In the genomic region with DNA sequence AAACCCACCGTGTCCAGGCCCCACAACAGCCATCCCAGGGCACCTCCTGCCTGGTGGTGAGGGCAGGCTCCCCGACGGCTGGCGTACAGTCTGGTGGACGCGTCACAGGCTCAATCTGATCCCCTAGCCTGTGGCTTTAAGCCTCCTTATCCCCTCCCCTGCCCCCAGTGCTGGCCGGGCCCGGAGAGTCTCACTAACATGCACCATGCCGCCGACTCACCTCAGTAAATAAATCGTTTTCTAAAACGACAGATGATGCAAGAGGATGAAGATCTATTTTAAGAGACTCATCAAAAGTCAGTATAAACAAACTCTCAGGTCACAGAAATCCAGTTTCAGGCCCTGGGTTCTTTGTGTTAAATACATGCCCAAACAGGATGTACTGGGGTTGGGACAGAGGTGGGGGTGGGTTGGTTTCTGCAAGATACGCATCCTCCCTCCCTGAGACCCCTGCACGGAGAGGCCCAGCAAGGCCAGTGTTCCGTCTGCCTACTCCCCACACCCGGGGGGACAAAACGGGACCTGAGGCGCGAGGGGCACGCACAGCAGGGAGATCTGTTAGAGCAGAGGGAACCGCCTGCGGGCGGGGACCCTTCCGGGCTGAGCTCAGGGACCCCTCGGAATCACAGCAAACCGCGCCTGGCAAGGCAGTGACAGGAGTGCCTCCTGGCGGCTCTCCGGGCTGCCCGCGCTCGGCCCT, we compare ENCODE assay signal across 11 cellular contexts. TPM values are rescaled to one million over a fixed set of nuclear protein-coding genes. Genes with fewer than 3 reads are reported as not detected.
DNase-seq lines count a peak whose midpoint lies in the region; ATAC-seq, FAIRE-seq and TF ChIP-seq lines count a peak whose summit lies in the region.
"Had no signal": no experiment of that assay in that cellular context is flagged by ENCODE, and none has a peak within 500 bp of the region (broad histone marks: within the 10 kb centered on the region; RNA-seq: fewer than 3 reads in every experiment).

No MANE protein-coding gene starts in this region.

- peaks cover 35% of the 10 kb centered on the region for H3K4me1 Mint-ChIP-seq in T-helper 17 cell
- H3K4me1 Mint-ChIP-seq in neural progenitor cell: peaks cover 32% of the 10 kb centered on the region

- peak overlapping the region; percentile 94 for H3K27ac Mint-ChIP-seq in T-helper 17 cell
- no peak overlapping the region for H3K27ac Mint-ChIP-seq in neural progenitor cell

- H4K20me1 ChIP-seq in DND-41 (ENCODE audit: insufficient read depth, low read length): peaks cover 82% of the 10 kb centered on the region
- H4K20me1 ChIP-seq in neural progenitor cell (ENCODE audit: low read depth): peaks cover 78% of the 10 kb centered on the region

- H3K4me1 ChIP-seq in DND-41 (ENCODE audit: insufficient read depth, low read length) (peaks cover 38% of the 10 kb centered on the region), neural progenitor cell (peaks cover 20% of the 10 kb centered on the region)

- H3K79me2 ChIP-seq in DND-41 (ENCODE audit: insufficient read depth, low read length) (peaks cover 50% of the 10 kb centered on the region), neural progenitor cell (ENCODE audit: low read depth) (peaks cover 44% of the 10 kb centered on the region)

- H3K36me3 ChIP-seq in DND-41 (ENCODE audit: insufficient read depth, low read length) (peaks cover 56% of the 10 kb centered on the region), bronchial epithelial cell (ENCODE audit: control insufficient read depth, insufficient read depth, low read length) (peaks cover 24% of the 10 kb centered on the region), neural progenitor cell (no peaks in the 10 kb centered on the region)

- H3K4me3 ChIP-seq in DND-41 (ENCODE audit: low read depth in 1 of 2, low read length in 2 of 2): no peak overlapping the region
- no peak overlapping the region for H3K4me3 ChIP-seq in bronchial epithelial cell (ENCODE audit: low read depth, low read length)
- no peak overlapping the region for H3K4me3 ChIP-seq in neural progenitor cell

- no peaks in the 10 kb centered on the region for H3K9me3 ChIP-seq in DND-41 (ENCODE audit: insufficient read depth, low read length, severe bottlenecking)
- no peaks in the 10 kb centered on the region for H3K9me3 ChIP-seq in T-helper 17 cell (ENCODE audit: control insufficient read depth, low read length, poor library complexity, severe bottlenecking)
- no peaks in the 10 kb centered on the region for H3K9me3 ChIP-seq in neural progenitor cell (ENCODE audit: low read depth)
- H3K9me3 ChIP-seq: esophagus squamous epithelium had no signal

- no peak for TF ChIP-seq CTCF in DND-41 (IDR thresholded peaks at IDR 0.05; ENCODE audit: borderline replicate concordance, extremely low read depth, low read length, poor library complexity, severe bottlenecking)
- no peak for TF ChIP-seq CTCF in bronchial epithelial cell (IDR thresholded peaks at IDR 0.05; ENCODE audit: insufficient read depth, low read length, severe bottlenecking)
- peak; percentile 37 for TF ChIP-seq CTCF in neural progenitor cell (IDR thresholded peaks at IDR 0.05)

- no peak overlapping the region; the same call in 1 of the 2 replicates for H3K27ac ChIP-seq in DND-41 (ENCODE audit: low read length)
- no peak overlapping the region for H3K27ac ChIP-seq in neural progenitor cell

- H3K36me3 Mint-ChIP-seq in T-helper 17 cell (ENCODE audit: low read depth) (no peaks in the 10 kb centered on the region), neural progenitor cell (peaks cover 8% of the 10 kb centered on the region)

- peak overlapping the region; percentile 98; the same call in 1 of the 2 replicates for H3K9ac ChIP-seq in DND-41 (ENCODE audit: low read depth, low read length)
- H3K9ac ChIP-seq in neural progenitor cell: no peak overlapping the region

- ATAC-seq in DND-41 (ENCODE audit: insufficient read depth, low read depth): no peak
- ATAC-seq in T-helper 17 cell: no peak
- no peak for ATAC-seq in GM18520 (IDR thresholded peaks at IDR 0.05; ENCODE audit: unreplicated experiment)
- no peak for ATAC-seq in GM18517 (IDR thresholded peaks at IDR 0.05; ENCODE audit: unreplicated experiment)

- DNase-seq in DND-41 (no peak), T-helper 17 cell (no peak), bronchial epithelial cell (ENCODE audit: low read depth) (peak; percentile 45), neural progenitor cell (ENCODE audit: low spot score) (no peak), DMS79 treated with DMSO at 0.1 percent for 48 hours (lab: John Stamatoyannopoulos, UW) (no peak), HCEC 1CT (no peak)
- DNase-seq: esophagus squamous epithelium had no signal

- H3K4me2 ChIP-seq in DND-41 (ENCODE audit: insufficient read depth, low read length) (peak overlapping the region; percentile 91; the same call in 1 of the 2 replicates), neural progenitor cell (no peak overlapping the region)

- H3K27me3 Mint-ChIP-seq in T-helper 17 cell (no peaks in the 10 kb centered on the region), neural progenitor cell (ENCODE audit: insufficient read depth, low read depth) (peaks cover 6% of the 10 kb centered on the region)

- no peak overlapping the region for H2AFZ ChIP-seq in DND-41 (ENCODE audit: low read depth, low read length)
- H2AFZ ChIP-seq in neural progenitor cell (replicated peaks): no peak overlapping the region

- H3K27me3 ChIP-seq in DND-41 (ENCODE audit: insufficient read depth, low read length, poor library complexity): no peaks in the 10 kb centered on the region
- H3K27me3 ChIP-seq in bronchial epithelial cell (ENCODE audit: control insufficient read depth, insufficient read depth, low read length): no peaks in the 10 kb centered on the region
- peaks cover 19% of the 10 kb centered on the region for H3K27me3 ChIP-seq in neural progenitor cell

- H3K4me3 Mint-ChIP-seq in T-helper 17 cell (peak overlapping the region; percentile 94), neural progenitor cell (peak overlapping the region; percentile 51)

- H3K9me3 Mint-ChIP-seq in neural progenitor cell: no peaks in the 10 kb centered on the region

- FAIRE-seq in bronchial epithelial cell (lab: Jason Lieb, UNC): no peak

- peaks cover under 1% of the 10 kb centered on the region for H3F3A ChIP-seq in neural progenitor cell (ENCODE audit: low read depth)

RNA-seq across cellular contexts. Expression of gene PANK4, which starts 3.1 kb away (rescaled TPM):
- total RNA-seq in T-helper 17 cell: 10 to 100 TPM; 47.9 to 53.5 TPM
- 29.2 and 29.3 TPM in 2 replicates for total RNA-seq in bronchial epithelial cell
- 30.6 and 53.9 TPM in 2 replicates for total RNA-seq in neural progenitor cell (ENCODE audit: low replicate concordance)

RNA-seq across cellular contexts. Expression of gene HES5, which starts 6.7 kb away (rescaled TPM):
- total RNA-seq in T-helper 17 cell (not detected), bronchial epithelial cell (2.9 and 3.8 TPM in 2 replicates), neural progenitor cell (ENCODE audit: low replicate concordance) (6.4 and 28.2 TPM in 2 replicates)
- total RNA-seq: omental fat pad; T-helper 1 cell treated with Interleukin-12 subunit alpha and Interleukin-12 subunit beta and Interleukin-4 antibody, amounts not matched to agents 30 ng/mL and 1 ng/mL, for 36 hours had no signal

RNA-seq across cellular contexts. Expression of gene TNFRSF14, which starts 32.8 kb away (rescaled TPM):
- total RNA-seq in T-helper 17 cell (100 to 1,000 TPM; 179 to 212 TPM), bronchial epithelial cell (10.4 and 11.1 TPM in 2 replicates), neural progenitor cell (ENCODE audit: low replicate concordance) (0.65 TPM in 1 of 2 replicates, not detected in the other)

RNA-seq across cellular contexts. Expression of gene PLCH2, which starts 47.3 kb away (rescaled TPM):
- total RNA-seq in T-helper 17 cell (10 to 100 TPM; 30.0 to 39.3 TPM), bronchial epithelial cell (64.2 and 93.2 TPM in 2 replicates), neural progenitor cell (ENCODE audit: low replicate concordance) (0.54 and 2.0 TPM in 2 replicates)

Comparison
In these comparisons a context has a peak if more than half of its experiments do, and no peak if none do; other contexts are left out.
1. RNA of gene TNFRSF14, which starts 32.8 kb away (total RNA-seq): 179 to 212 TPM in T-helper 17 cell; 10.4 to 11.1 TPM in bronchial epithelial cell and 0.65 TPM in neural progenitor cell; every median in the first group is over 10 times any median in the second.